Comparison of ENCODE assay signal across 24 cellular contexts in the genomic region with DNA sequence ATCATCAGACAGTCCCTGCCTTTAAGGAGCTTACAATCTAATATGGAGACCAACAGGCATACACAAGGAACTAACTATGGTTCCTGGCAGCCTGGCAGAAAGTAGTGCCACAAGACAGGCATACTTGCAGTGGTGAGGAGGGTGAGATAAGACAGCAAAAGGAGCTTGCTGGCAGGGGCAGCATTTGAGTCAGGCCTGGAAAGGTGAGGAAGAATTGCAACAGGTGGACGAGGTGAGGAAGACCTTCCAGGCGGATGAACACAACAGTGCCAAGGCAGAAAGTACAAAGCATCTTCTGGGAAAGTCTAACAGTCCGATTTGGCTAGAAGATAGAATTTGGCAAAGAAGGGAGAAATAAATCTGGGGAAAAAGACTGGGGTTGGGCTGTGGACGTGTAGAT. TPM values are rescaled to one million over a fixed set of nuclear protein-coding genes. Genes with fewer than 3 reads are reported as not detected.
A peak's percentile ranks its signal among the peaks of the same experiment; 100 is the strongest.
DNase-seq lines count a peak whose midpoint lies in the region; ATAC-seq, FAIRE-seq and TF ChIP-seq lines count a peak whose summit lies in the region.
"Had no signal": no experiment of that assay in that cellular context is flagged by ENCODE, and none has a peak within 500 bp of the region (broad histone marks: within the 10 kb centered on the region; RNA-seq: fewer than 3 reads in every experiment).

No MANE protein-coding gene starts in this region.

- H3K27ac ChIP-seq in A673 (ENCODE audit: low read depth, low read length, poor library complexity, severe bottlenecking) (peak overlapping the region; percentile 53), HEK293 (ENCODE audit: extremely low read depth, low read depth, low read length) (no peak overlapping the region), kidney (ENCODE audit: low read depth in 2 of 2, low read length in 2 of 2) (no peak overlapping the region), thyroid gland (peak overlapping the region in 2 of 3 donors; percentile 72 to 78), gastroesophageal sphincter (peak overlapping the region in 2 of 4 donors; percentile 74)
- H3K27ac ChIP-seq: C4-2B had no signal

- ATAC-seq in gastroesophageal sphincter (no peak), omental fat pad (ENCODE audit: low FRiP score) (no peak)
- ATAC-seq: PC-3 had no signal

- no TSS peak for BruUV-seq in A673 (replicated peaks; lab: Mats Ljungman, UMichigan)

- H3K4me3 ChIP-seq in A673 (ENCODE audit: low read depth, low read length, poor library complexity, severe bottlenecking) (no peak overlapping the region), HEK293 (ENCODE audit: low read depth, low read length) (no peak overlapping the region), kidney (ENCODE audit: low read length in 2 of 2) (no peak overlapping the region), thyroid gland (replicated peaks in 1 of 3) (no peak overlapping the region), gastroesophageal sphincter (no peak overlapping the region)
- H3K4me3 ChIP-seq: HAP-1, SJCRH30 had no signal

- 93 to 94% methylated on average over 4 of the region's 4 CpGs for WGBS in thyroid gland, 2 donors
- WGBS in gastroesophageal sphincter (ENCODE audit: low coverage in 1 of 2), 2 donors, result 90 to 96% methylated on average over 3 to 4 of the region's 4 CpGs

- CTCF ChIA-PET in A673 (lab: Charles Lee), result no interaction called here
- CTCF ChIA-PET in HEK293 (lab: Yijun Ruan, JAX), result interaction anchor here (0.6 to 1.1 kb wide), 3 partner anchors 21 to 26 kb away, joined by 3 to 14 read pairs (median 4); no protein-coding TSS in a partner anchor

- no peak for TF ChIP-seq EP300 in gastroesophageal sphincter (IDR thresholded peaks at IDR 0.05)

- FAIRE-seq in kidney (lab: Jason Lieb, UNC), result no peak
- FAIRE-seq: GM12891 had no signal

- H3K27me3 ChIP-seq in A673 (replicated peaks; ENCODE audit: insufficient read depth, low read depth, low read length, poor library complexity), result no peaks in the 10 kb centered on the region
- H3K27me3 ChIP-seq in thyroid gland, result no peaks in the 10 kb centered on the region
- no peaks in the 10 kb centered on the region for H3K27me3 ChIP-seq in gastroesophageal sphincter
- H3K27me3 ChIP-seq: SJCRH30 had no signal

- H3K36me3 ChIP-seq in A673 (ENCODE audit: insufficient read depth, low read length, poor library complexity, severe bottlenecking), result peaks cover 7% of the 10 kb centered on the region
- peaks cover 0 to 14% of the 10 kb centered on the region in 2 experiments; a peak in 1 of 3 replicates for H3K36me3 ChIP-seq in HEK293 (ENCODE audit: control insufficient read depth in 2 of 2, insufficient read depth in 1 of 2, low read length in 2 of 2)
- peaks cover 3 to 8% of the 10 kb centered on the region in 2 donors for H3K36me3 ChIP-seq in kidney (ENCODE audit: control insufficient read depth in 1 of 2, insufficient read depth in 2 of 2, low read length in 2 of 2)
- no peaks in the 10 kb centered on the region for H3K36me3 ChIP-seq in thyroid gland
- H3K36me3 ChIP-seq in gastroesophageal sphincter, result peaks cover 0 to 15% of the 10 kb centered on the region in 2 donors
- H3K36me3 ChIP-seq: HAP-1, SJCRH30 had no signal

- H3K9ac ChIP-seq in kidney (ENCODE audit: low read length in 2 of 2), result no peak overlapping the region

- H3K9me3 ChIP-seq in A673 (ENCODE audit: low read depth, low read length, poor library complexity, severe bottlenecking) (no peaks in the 10 kb centered on the region), HEK293 (ENCODE audit: control insufficient read depth, insufficient read depth, low read depth, low read length) (no peaks in the 10 kb centered on the region), kidney (ENCODE audit: control insufficient read depth in 1 of 2, low read length in 2 of 2) (no peaks in the 10 kb centered on the region), thyroid gland (no peaks in the 10 kb centered on the region), gastroesophageal sphincter (no peaks in the 10 kb centered on the region)
- H3K9me3 ChIP-seq: HAP-1, SJCRH30 had no signal

- no peak for TF ChIP-seq CTCF in A673 (conservative IDR thresholded peaks at IDR 0.05; ENCODE audit: low read depth, low read length)
- no peak for TF ChIP-seq CTCF in HEK293 (tag by site-specific recombination; IDR thresholded peaks at IDR 0.05)
- TF ChIP-seq CTCF in kidney (IDR thresholded peaks at IDR 0.05; ENCODE audit: borderline replicate concordance, extremely low read depth, insufficient read depth), result no peak
- no peak for TF ChIP-seq CTCF in thyroid gland (IDR thresholded peaks at IDR 0.05)
- no peak for TF ChIP-seq CTCF in gastroesophageal sphincter (IDR thresholded peaks at IDR 0.05)
- TF ChIP-seq CTCF in omental fat pad (IDR thresholded peaks at IDR 0.05), result no peak

- H3K4me1 ChIP-seq in A673 (ENCODE audit: insufficient read depth, low read length, poor library complexity, severe bottlenecking) (peaks cover 34% of the 10 kb centered on the region), HEK293 (ENCODE audit: control insufficient read depth, insufficient read depth, low read length) (peaks cover 6% of the 10 kb centered on the region; the same call in 1 of the 2 replicates), kidney (ENCODE audit: control insufficient read depth in 1 of 2, insufficient read depth in 1 of 2, low read depth in 1 of 2, low read length in 2 of 2) (peaks cover 9 to 15% of the 10 kb centered on the region in 2 donors), thyroid gland (peaks cover 8 to 26% of the 10 kb centered on the region in 2 donors), gastroesophageal sphincter (peaks cover 8 to 61% (median 10%) of the 10 kb centered on the region in 3 donors)

- intact Hi-C loops in A673 (cut with micrococcal nuclease; ENCODE audit: unreplicated experiment), result no loop called here
- intact Hi-C loops in kidney (cut with DNase I), result no loop called here
- intact Hi-C loops in thyroid gland (cut with DNase I), result no loop called here

- POLR2A ChIA-PET in A673 (lab: Charles Lee; ENCODE audit: low non-redundant PET) (no interaction called here), HEK293 (lab: Yijun Ruan, JAX) (interaction anchor here (0.9 to 1.3 kb wide), 2 partner anchors 9 to 53 kb away, joined by 3 read pairs; no protein-coding TSS in a partner anchor)

- TF ChIP-seq POLR2A in thyroid gland (IDR thresholded peaks at IDR 0.05) (no peak), gastroesophageal sphincter (IDR thresholded peaks at IDR 0.05) (no peak)

- DNase-seq in A673 (ENCODE audit: low spot score) (no peak), kidney (peak; percentile 2), thyroid gland (no peak), NCI-H2227 treated with DMSO at 0.1 percent for 48 hours (lab: John Stamatoyannopoulos, UW) (no peak), omental fat pad (ENCODE audit: low spot score) (no peak)
- DNase-seq: CD8-positive, alpha-beta memory T cell; DMS 273 treated with DMSO at 0.1 percent for 48 hours; DMS79; EL; GDM1; GOT3; Kasumi-1; NCI-H1436 treated with DMSO at 0.1 percent for 48 hours; NCI-H187 treated with DMSO at 0.1 percent for 48 hours; NCI-H524 treated with DMSO at 0.1 percent for 48 hours; NCI-H82; NK-92 treated with Interleukin-12 subunit alpha and Interleukin-12 subunit beta, amount 100 ng/mL, for 24 hours; PC-3; SJCRH30 had no signal

TF ChIP-seq in HEK293, 187 proteins besides CTCF, POLR2A, EP300 and RAD21:
- peak; percentile 78 for TF ChIP-seq SCRT1 (tag by site-specific recombination; IDR thresholded peaks at IDR 0.05; ENCODE audit: borderline replicate concordance)
- peak; percentile 91 for TF ChIP-seq SCRT2 (tag by site-specific recombination; IDR thresholded peaks at IDR 0.05)
- TF ChIP-seq ZNF501 (tag by site-specific recombination; IDR thresholded peaks at IDR 0.05), result no peak

RNA-seq across cellular contexts. Expression of gene DNAL4, which starts 4.3 kb away (rescaled TPM):
- total RNA-seq in A673 (2021), result 51.7 and 59.1 TPM in 2 replicates
- 26.5 TPM for total RNA-seq in kidney
- polyA plus RNA-seq in kidney (ENCODE audit: insufficient read depth, low read depth, low replicate concordance), result 39.7 TPM
- total RNA-seq in thyroid gland, result 10 to 100 TPM; 30.9 to 50.0 (median 37.9) TPM
- total RNA-seq in gastroesophageal sphincter, result 10 to 100 TPM in 3 of 4 donors, 1 to 10 TPM in 1; 10.0 to 16.1 (median 14.6) TPM
- 10 to 100 TPM in 2 of 4 donors, 1 to 10 TPM in 2; 6.7 to 12.8 (median 9.4) TPM for total RNA-seq in omental fat pad

RNA-seq across cellular contexts. Expression of gene SUN2, which starts 33.8 kb away (rescaled TPM):
- total RNA-seq in A673 (2021), result 104 and 110 TPM in 2 replicates
- total RNA-seq in kidney, result 199 TPM
- polyA plus RNA-seq in kidney (ENCODE audit: insufficient read depth, low read depth, low replicate concordance), result 41.7 TPM
- 100 to 1,000 TPM; 137 to 356 (median 153) TPM for total RNA-seq in thyroid gland
- 100 to 1,000 TPM; 339 to 594 (median 409) TPM for total RNA-seq in gastroesophageal sphincter
- 100 to 1,000 TPM; 302 to 509 (median 347) TPM for total RNA-seq in omental fat pad

RNA-seq across cellular contexts. Expression of gene NPTXR, which starts 54.2 kb away (rescaled TPM):
- total RNA-seq in A673 (2021) (116 and 129 TPM in 2 replicates), kidney (12.5 TPM), thyroid gland (1 to 10 TPM; 3.6 to 8.7 (median 4.4) TPM), gastroesophageal sphincter (10 to 100 TPM in 3 of 4 donors, 1 to 10 TPM in 1; 7.9 to 21.7 (median 12.5) TPM), omental fat pad (1 to 10 TPM; 2.4 to 3.8 (median 3.0) TPM)
- polyA plus RNA-seq in kidney (ENCODE audit: insufficient read depth, low read depth, low replicate concordance), result 1.1 TPM

Comparison
In these comparisons a context has a peak if more than half of its experiments do, and no peak if none do; other contexts are left out.
1. H3K27ac ChIP-seq: peak in A673 (single experiment) and thyroid gland (2 of 3); none in HEK293 (single experiment) and kidney (0 of 2).